9 cellular contexts compared by ENCODE assay signal in genomic region chr3:10193692-10194327, GRCh38. TPM values are rescaled to one million over a fixed set of nuclear protein-coding genes. Genes with fewer than 3 reads are reported as not detected.
A peak's percentile ranks its signal among the peaks of the same experiment; 100 is the strongest.
DNase-seq lines count a peak whose midpoint lies in the region; ATAC-seq lines count a peak whose summit lies in the region.
"Had no signal": no experiment of that assay in that cellular context is flagged by ENCODE, and none has a peak within 500 bp of the region (broad histone marks: within the 10 kb centered on the region; RNA-seq: fewer than 3 reads in every experiment).

No MANE protein-coding gene starts in this region.

- peak overlapping the region; percentile 45 for H3K27ac ChIP-seq in KOPT-K1 (ENCODE audit: low read depth, low read length, poor library complexity, severe bottlenecking)
- H3K27ac ChIP-seq in layer of hippocampus (ENCODE audit: low read depth, low read length): peak overlapping the region; percentile 91

- no peaks in the 10 kb centered on the region for H3K27me3 Mint-ChIP-seq in stimulated activated naive B cell treated with anti-CD40 and anti-IgM and Interleukin-4, amounts not matched to agents 10 μg/mL and 1 μg/mL and 100 μg/mL, for 72 hours

- DNase-seq in activated naive CD4-positive, alpha-beta T cell treated with anti-CD3 and anti-CD28 coated beads, Interleukin-2, amount 50 U/mL, for 72 hours (ENCODE audit: low spot score in 2 of 2): no peak
- DNase-seq in stimulated activated naive B cell treated with anti-CD40 and anti-IgM and Interleukin-4, amounts not matched to agents 10 μg/mL and 1 μg/mL and 100 μg/mL, for 72 hours: no peak
- DNase-seq in retina (no peak), OCI-M1 (lab: John Stamatoyannopoulos, UW) (no peak)
- DNase-seq: NCI-H1930 had no signal

- peaks cover 0 to 8% of the 10 kb centered on the region in 2 donors for H3K36me3 Mint-ChIP-seq in activated naive CD4-positive, alpha-beta T cell treated with anti-CD3 and anti-CD28 coated beads, Interleukin-2, amount 50 U/mL, for 72 hours
- peaks cover 2 to 5% of the 10 kb centered on the region in 2 donors for H3K36me3 Mint-ChIP-seq in stimulated activated naive B cell treated with anti-CD40 and anti-IgM and Interleukin-4, amounts not matched to agents 10 μg/mL and 1 μg/mL and 100 μg/mL, for 72 hours

- H3K27ac Mint-ChIP-seq in activated naive CD4-positive, alpha-beta T cell treated with anti-CD3 and anti-CD28 coated beads, Interleukin-2, amount 50 U/mL, for 72 hours: peak overlapping the region; percentile 86 to 95
- peak overlapping the region; percentile 96 for H3K27ac Mint-ChIP-seq in stimulated activated naive B cell treated with anti-CD40 and anti-IgM and Interleukin-4, amounts not matched to agents 10 μg/mL and 1 μg/mL and 100 μg/mL, for 72 hours

- H3K9me3 ChIP-seq in KOPT-K1 (ENCODE audit: insufficient read depth, low read length, poor library complexity, severe bottlenecking): no peaks in the 10 kb centered on the region

- H3K36me3 ChIP-seq in KOPT-K1 (ENCODE audit: insufficient read depth, low read length): no peaks in the 10 kb centered on the region

- no peak for ATAC-seq in activated naive CD4-positive, alpha-beta T cell treated with anti-CD3 and anti-CD28 coated beads, Interleukin-2, amount 50 U/mL, for 72 hours
- ATAC-seq in stimulated activated naive B cell treated with anti-CD40 and anti-IgM and Interleukin-4, amounts not matched to agents 10 μg/mL and 1 μg/mL and 100 μg/mL, for 72 hours (replicated peaks): no peak
- ATAC-seq in HG02840 (IDR thresholded peaks at IDR 0.05; ENCODE audit: low FRiP score, unreplicated experiment): no peak
- no peak for ATAC-seq in HG03108 (IDR thresholded peaks at IDR 0.05; ENCODE audit: unreplicated experiment)

- H3K9me3 Mint-ChIP-seq in activated naive CD4-positive, alpha-beta T cell treated with anti-CD3 and anti-CD28 coated beads, Interleukin-2, amount 50 U/mL, for 72 hours: no peaks in the 10 kb centered on the region
- H3K9me3 Mint-ChIP-seq in stimulated activated naive B cell treated with anti-CD40 and anti-IgM and Interleukin-4, amounts not matched to agents 10 μg/mL and 1 μg/mL and 100 μg/mL, for 72 hours: no peaks in the 10 kb centered on the region

- H3K27me3 ChIP-seq in layer of hippocampus (ENCODE audit: control insufficient read depth, insufficient read depth, low read length): no peaks in the 10 kb centered on the region

- peak overlapping the region; percentile 73 to 76 for H3K4me3 Mint-ChIP-seq in stimulated activated naive B cell treated with anti-CD40 and anti-IgM and Interleukin-4, amounts not matched to agents 10 μg/mL and 1 μg/mL and 100 μg/mL, for 72 hours

- peaks cover 71 to 85% of the 10 kb centered on the region in 2 donors for H3K4me1 Mint-ChIP-seq in stimulated activated naive B cell treated with anti-CD40 and anti-IgM and Interleukin-4, amounts not matched to agents 10 μg/mL and 1 μg/mL and 100 μg/mL, for 72 hours

RNA-seq across cellular contexts. Expression of gene IRAK2, which starts 29.1 kb away (rescaled TPM):
- 1 to 10 TPM; 4.3 to 5.4 TPM for total RNA-seq in activated naive CD4-positive, alpha-beta T cell treated with anti-CD3 and anti-CD28 coated beads, Interleukin-2, amount 50 U/mL, for 72 hours

RNA-seq across cellular contexts. Expression of gene VHL, which starts 52.2 kb away (rescaled TPM):
- 10 to 100 TPM; 53.3 to 58.7 TPM for total RNA-seq in activated naive CD4-positive, alpha-beta T cell treated with anti-CD3 and anti-CD28 coated beads, Interleukin-2, amount 50 U/mL, for 72 hours

RNA-seq across cellular contexts. Expression of gene TATDN2, which starts 54.4 kb away (rescaled TPM):
- 10 to 100 TPM; 40.8 to 56.3 TPM for total RNA-seq in activated naive CD4-positive, alpha-beta T cell treated with anti-CD3 and anti-CD28 coated beads, Interleukin-2, amount 50 U/mL, for 72 hours
